ENCODE assay signal across 14 cellular contexts in genomic region chr3:45480218-45480617, GRCh38.
DNase-seq lines count a peak whose midpoint lies in the region; ATAC-seq and TF ChIP-seq lines count a peak whose summit lies in the region.
"Had no signal": no experiment of that assay in that cellular context is flagged by ENCODE, and none has a peak within 500 bp of the region (broad histone marks: within the 10 kb centered on the region; RNA-seq: fewer than 3 reads in every experiment).

No MANE protein-coding gene starts in this region.

- in situ Hi-C loops in GM23248 (cut with MboI): no loop called here

- H3F3A ChIP-seq in GM23248 (ENCODE audit: insufficient read depth): peaks cover 31% of the 10 kb centered on the region

- no peak for TF ChIP-seq CTCF in RWPE1 (conservative IDR thresholded peaks at IDR 0.05; ENCODE audit: low read depth)
- no peak for TF ChIP-seq CTCF in suprapubic skin (IDR thresholded peaks at IDR 0.05)

- POLR2A ChIA-PET in RWPE1 (lab: Yijun Ruan, JAX; ENCODE audit: low non-redundant PET): no interaction called here

- peak; percentile 34 for ATAC-seq in sciatic nerve
- ATAC-seq in GM21423 (IDR thresholded peaks at IDR 0.05; ENCODE audit: unreplicated experiment): no peak
- ATAC-seq: activated CD8-positive, alpha-beta memory T cell treated with anti-CD3 and anti-CD28 coated beads, Interleukin-2, amount 10 ng/mL, durations not matched to agents 7 days and 5 days; esophagus mucosa had no signal

- H3K27ac ChIP-seq in GM23248 (peak overlapping the region; percentile 44), RWPE1 (no peak overlapping the region), suprapubic skin (no peak overlapping the region)
- H3K27ac ChIP-seq: WERI-Rb-1 had no signal

- intact Hi-C loops in sciatic nerve (cut with DNase I): no loop called here

- no peak overlapping the region for H3K4me3 ChIP-seq in GM23248
- H3K4me3 ChIP-seq in suprapubic skin: no peak overlapping the region

- no peak overlapping the region for H2AFZ ChIP-seq in GM23248

- no peaks in the 10 kb centered on the region for H4K20me1 ChIP-seq in GM23248 (ENCODE audit: insufficient read depth)

- no peak for TF ChIP-seq EP300 in suprapubic skin (IDR thresholded peaks at IDR 0.05)

- H3K9ac ChIP-seq in GM23248: no peak overlapping the region

- DNase-seq in GM23248 (peak; percentile 13), RWPE1 (ENCODE audit: low spot score) (peak; percentile 8), glomerular visceral epithelial cell (ENCODE audit: extremely low spot score) (peak; percentile 36), sciatic nerve (ENCODE audit: low spot score) (no peak), suprapubic skin (ENCODE audit: low spot score in 2 of 2) (no peak), HT-29 (ENCODE audit: low spot score) (no peak)
- DNase-seq in activated CD4-positive, alpha-beta T cell treated with anti-CD3 and anti-CD28 coated beads for 1 hour: no peak
- DNase-seq: activated CD8-positive, alpha-beta memory T cell treated with anti-CD3 and anti-CD28 coated beads, Interleukin-2, amount 10 ng/mL, durations not matched to agents 7 days and 5 days; activated naive CD8-positive, alpha-beta T cell treated with anti-CD3 and anti-CD28 coated beads for 36 hours; NCI-H187 treated with DMSO at 0.1 percent for 48 hours; SIG-M5; WERI-Rb-1 had no signal

- CTCF ChIA-PET in RWPE1 (lab: Yijun Ruan, JAX): no interaction called here

- H3K27me3 ChIP-seq in GM23248 (replicated peaks; ENCODE audit: insufficient read depth): no peaks in the 10 kb centered on the region
- H3K27me3 ChIP-seq in suprapubic skin: no peaks in the 10 kb centered on the region

- H3K79me2 ChIP-seq in GM23248 (ENCODE audit: insufficient read depth): no peaks in the 10 kb centered on the region

- no peak for TF ChIP-seq POLR2A in suprapubic skin (IDR thresholded peaks at IDR 0.05)

- 69 to 70% methylated on average over 2 of the region's 2 CpGs for WGBS in GM23248 (ENCODE audit: low coverage in 1 of 2, low lambda C conversion rate in 2 of 2, missing lambda C conversion rate in 2 of 2), 2 experiments
- WGBS in suprapubic skin: 64% methylated on average over 2 of the region's 2 CpGs

- H3K9me2 ChIP-seq in GM23248 (ENCODE audit: insufficient read depth): no peaks in the 10 kb centered on the region

- H3K4me1 ChIP-seq in GM23248 (ENCODE audit: insufficient read depth) (peaks cover 29% of the 10 kb centered on the region), suprapubic skin (peaks cover 7% of the 10 kb centered on the region)

- H3K4me2 ChIP-seq in GM23248 (ENCODE audit: unreplicated experiment): peak overlapping the region; percentile 27

- H3K9me3 ChIP-seq in GM23248 (ENCODE audit: low read depth): no peaks in the 10 kb centered on the region
- H3K9me3 ChIP-seq in suprapubic skin: no peaks in the 10 kb centered on the region

- H3K36me3 ChIP-seq in GM23248 (ENCODE audit: low read depth) (0 out of 2 replicates have a peak, but pooled peaks cover 7% of the 10 kb centered on the region), suprapubic skin (peaks cover 14% of the 10 kb centered on the region)

Comparison
In these comparisons a context has a peak if more than half of its experiments do, and no peak if none do; other contexts are left out.
1. DNase-seq: peak in GM23248 (single experiment), RWPE1 (single experiment) and glomerular visceral epithelial cell (single experiment); none in sciatic nerve (single experiment), suprapubic skin (0 of 2), activated CD4-positive, alpha-beta T cell treated with anti-CD3 and anti-CD28 coated beads for 1 hour (single experiment) and HT-29 (single experiment).